8 cellular contexts compared by ENCODE assay signal in genomic region chr13:59391696-59392095, GRCh38.
A peak's percentile ranks its signal among the peaks of the same experiment; 100 is the strongest.
DNase-seq lines count a peak whose midpoint lies in the region; ATAC-seq, FAIRE-seq and TF ChIP-seq lines count a peak whose summit lies in the region.

No MANE protein-coding gene starts in this region.

- H3K4me2 ChIP-seq in K562 (ENCODE audit: insufficient read depth, low read length) = no peak overlapping the region

- 0 out of 2 replicates have a peak overlapping the region, but pooled peaks have one; percentile 63 for H2AFZ ChIP-seq in K562 (ENCODE audit: low read depth, low read length)

- no peaks in the 10 kb centered on the region for H3K79me2 ChIP-seq in K562 (ENCODE audit: control insufficient read depth, insufficient read depth, low read length)

- TF ChIP-seq POLR2A in GM12892 (IDR thresholded peaks at IDR 0.05; ENCODE audit: low read depth, low read length) = no peak
- no peak for TF ChIP-seq POLR2A in K562 (conservative IDR thresholded peaks at IDR 0.05)

- H3K36me3 ChIP-seq in A673 (ENCODE audit: insufficient read depth, low read length, poor library complexity, severe bottlenecking) (no peaks in the 10 kb centered on the region), K562 (ENCODE audit: control insufficient read depth, insufficient read depth, low read length) (no peaks in the 10 kb centered on the region)

- peak; percentile 100 for ATAC-seq in HG02678 (IDR thresholded peaks at IDR 0.05; ENCODE audit: unreplicated experiment)
- ATAC-seq in SK-N-SH treated with all-trans-retinoic acid at 6 μM for 48 hours = peak; percentile 96
- peak; percentile 83 for ATAC-seq in K562

- no peak overlapping the region for H3K9ac ChIP-seq in K562 (ENCODE audit: insufficient read depth in 1 of 2, low read depth in 2 of 2, low read length in 2 of 2)

- peak; percentile 82 for FAIRE-seq in GM12892 (lab: Jason Lieb, UNC)
- peak; percentile 81 for FAIRE-seq in K562 (lab: Jason Lieb, UNC)

- TF ChIP-seq RAD21 in K562 (CRISPR knock-in tag; conservative IDR thresholded peaks at IDR 0.05 in 1 of 2, IDR thresholded peaks at IDR 0.05 in 1 of 2) = peak; percentile 68 to 72

- TF ChIP-seq CTCF in A673 (conservative IDR thresholded peaks at IDR 0.05; ENCODE audit: low read depth, low read length) (peak; percentile 93), K562 (IDR thresholded peaks at IDR 0.05 in 2 of 3, conservative IDR thresholded peaks at IDR 0.05 in 1 of 3; ENCODE audit: insufficient read depth in 2 of 3, low read depth in 1 of 3, low read length in 3 of 3) (peak; percentile 60 to 66 (median 61))

- peaks cover 23% of the 10 kb centered on the region for H3K4me1 ChIP-seq in A673 (ENCODE audit: insufficient read depth, low read length, poor library complexity, severe bottlenecking)
- H3K4me1 ChIP-seq in K562 (replicated peaks in 1 of 2; ENCODE audit: control insufficient read depth in 2 of 2, insufficient read depth in 2 of 2, low read length in 2 of 2) = no peaks in the 10 kb centered on the region

- DNase-seq in A673 (ENCODE audit: low spot score) = peak; percentile 91
- peak; percentile 7 for DNase-seq in GM12892 (ENCODE audit: insufficient read length)
- DNase-seq in MV-4-11 (lab: John Stamatoyannopoulos, UW) = peak; percentile 88
- peak; percentile 7 to 64 (median 22) for DNase-seq in K562 (ENCODE audit: extremely low read depth in 1 of 4, low spot score in 3 of 4)
- DNase-seq in iPS-NIHi11 (ENCODE audit: low spot score) = peak; percentile 66
- DNase-seq in stimulated activated CD4-positive, alpha-beta T cell treated with anti-CD3 and anti-CD28 coated beads, Interleukin-1b, Interleukin-23, amount 100 ng/mL, for 48 hours = peak; percentile 48

- WGBS in K562 (ENCODE audit: insufficient coverage, low coverage, missing lambda C conversion rate) = 0% methylated on average over 2 of the region's 2 CpGs

- CTCF ChIA-PET in A673 (lab: Charles Lee) (interaction anchor here (0.7 to 1.3 kb wide), 3 partner anchors 286 to 290 kb away, joined by 3 to 4 read pairs (median 4); no protein-coding TSS in a partner anchor), K562 (lab: Yijun Ruan, JAX; ENCODE audit: low intra/inter-chr PET ratio) (interaction anchor here (1.0 kb wide), 1 partner anchor 1040 kb away, joined by 4 read pairs; no protein-coding TSS in a partner anchor)

- POLR2A ChIA-PET in A673 (lab: Charles Lee; ENCODE audit: low non-redundant PET) (no interaction called here), K562 (lab: Yijun Ruan, JAX) (interaction anchor here (0.9 kb wide), 1 partner anchor 286 kb away, joined by 3 read pairs; no protein-coding TSS in a partner anchor)

- in situ Hi-C loops in K562 (cut with MboI) = loop anchor here (25.0 kb wide), 1 partner anchor 946 kb away; no protein-coding TSS in a partner anchor

- H3K4me3 ChIP-seq in A673 (ENCODE audit: low read depth, low read length, poor library complexity, severe bottlenecking) = no peak overlapping the region
- no peak overlapping the region for H3K4me3 ChIP-seq in K562

- H3K27me3 ChIP-seq in A673 (replicated peaks; ENCODE audit: insufficient read depth, low read depth, low read length, poor library complexity) (no peaks in the 10 kb centered on the region), K562 (ENCODE audit: control insufficient read depth in 2 of 2, insufficient read depth in 2 of 2, low read length in 2 of 2) (no peaks in the 10 kb centered on the region)

- no TSS peak for BruUV-seq in A673 (replicated peaks; lab: Mats Ljungman, UMichigan)
- no TSS peak for BruUV-seq in K562 (replicated peaks; lab: Mats Ljungman, UMichigan)

- no peaks in the 10 kb centered on the region for H4K20me1 ChIP-seq in K562 (replicated peaks; ENCODE audit: control insufficient read depth, insufficient read depth, low read length)

- no peaks in the 10 kb centered on the region for H3K9me1 ChIP-seq in K562 (ENCODE audit: control insufficient read depth, insufficient read depth, low read length)

- H3K27ac ChIP-seq in A673 (ENCODE audit: low read depth, low read length, poor library complexity, severe bottlenecking) (peak overlapping the region; percentile 58), K562 (ENCODE audit: extremely low read depth, low read depth, low read length) (no peak overlapping the region)

- H3K9me3 ChIP-seq in A673 (ENCODE audit: low read depth, low read length, poor library complexity, severe bottlenecking) (no peaks in the 10 kb centered on the region), K562 (replicated peaks; ENCODE audit: control insufficient read depth, insufficient read depth, low read depth, low read length) (no peaks in the 10 kb centered on the region)

- TF ChIP-seq EP300 in K562 (IDR thresholded peaks at IDR 0.05; ENCODE audit: low read length) = no peak

- intact Hi-C loops in A673 (cut with micrococcal nuclease; ENCODE audit: unreplicated experiment) = loop anchor here (1.0 to 10.0 kb wide), 5 partner anchors 151 to 936 kb away; no protein-coding TSS in a partner anchor
- intact Hi-C loops in K562 (cut with micrococcal nuclease) = loop anchor here (5.0 to 10.0 kb wide), 4 partner anchors 153 to 833 kb away; no protein-coding TSS in a partner anchor

TF ChIP-seq in SK-N-SH treated with all-trans-retinoic acid at 6 μM for 48 hours, 23 proteins besides CTCF, POLR2A, EP300 and RAD21 (continues in another document):
- TF ChIP-seq ZNF565 (CRISPR knock-in tag; conservative IDR thresholded peaks at IDR 0.05; ENCODE audit: low read depth) (no peak), ZNF8 (CRISPR knock-in tag; IDR thresholded peaks at IDR 0.05) (no peak), ISL1 (CRISPR knock-in tag; IDR thresholded peaks at IDR 0.05) (no peak), RARB (CRISPR knock-in tag; IDR thresholded peaks at IDR 0.05) (no peak), PATZ1 (CRISPR knock-in tag; IDR thresholded peaks at IDR 0.05; ENCODE audit: borderline replicate concordance) (no peak), TCF4 (CRISPR knock-in tag; IDR thresholded peaks at IDR 0.05; ENCODE audit: borderline replicate concordance) (no peak), ZNF70 (CRISPR knock-in tag; IDR thresholded peaks at IDR 0.05) (no peak), BACH2 (CRISPR knock-in tag; IDR thresholded peaks at IDR 0.05; ENCODE audit: borderline replicate concordance) (no peak), TOX (CRISPR knock-in tag; IDR thresholded peaks at IDR 0.05; ENCODE audit: borderline replicate concordance) (no peak)

TF ChIP-seq in K562, 482 proteins besides CTCF, POLR2A, EP300 and RAD21:
- TF ChIP-seq SPI1 (IDR thresholded peaks at IDR 0.05; ENCODE audit: borderline replicate concordance, low read depth, low read length) (peak; percentile 81), NFYB (IDR thresholded peaks at IDR 0.05; ENCODE audit: extremely low read depth, insufficient read length) (no peak), DEAF1 (CRISPR knock-in tag; IDR thresholded peaks at IDR 0.05) (peak; percentile 50; the same call in 1 of the 2 replicates), GABPA (tag; conservative IDR thresholded peaks at IDR 0.05; ENCODE audit: low read depth) (0 out of 2 replicates have a peak, but pooled peaks have one; percentile 17), ELF1 (tag; IDR thresholded peaks at IDR 0.05) (0 out of 2 replicates have a peak, but pooled peaks have one; percentile 36), SAFB2 (IDR thresholded peaks at IDR 0.05; ENCODE audit: borderline replicate concordance, low read depth, low read length, severe bottlenecking) (no peak), SMC3 (conservative IDR thresholded peaks at IDR 0.05; ENCODE audit: insufficient read depth, low read depth, low read length) (peak; percentile 65), ZNF696 (CRISPR knock-in tag; conservative IDR thresholded peaks at IDR 0.05) (no peak), MYNN (IDR thresholded peaks at IDR 0.05) (peak; percentile 52; the same call in 1 of the 2 replicates), MYNN (CRISPR knock-in tag; IDR thresholded peaks at IDR 0.05) (no peak), ETV1 (tag; conservative IDR thresholded peaks at IDR 0.05; ENCODE audit: low read depth) (peak; percentile 24; the same call in 1 of the 2 replicates), PRPF4 (IDR thresholded peaks at IDR 0.05; ENCODE audit: insufficient read depth, low read depth, low read length, poor library complexity, severe bottlenecking) (no peak)

Comparison
In these comparisons a context has a peak if more than half of its experiments do, and no peak if none do; other contexts are left out.
1. DNase-seq: peak in every context shown above with its lines; median percentile 91 in A673; 88 in MV-4-11; 66 in iPS-NIHi11; 48 in stimulated activated CD4-positive, alpha-beta T cell treated with anti-CD3 and anti-CD28 coated beads, Interleukin-1b, Interleukin-23, amount 100 ng/mL, for 48 hours; 22 in K562; 7 in GM12892.